In genomic region chr1:119140177-119141019, GRCh38 we compare ENCODE assay signal across 8 cellular contexts. TPM values are rescaled to one million over a fixed set of nuclear protein-coding genes. Genes with fewer than 3 reads are reported as not detected.
A peak's percentile ranks its signal among the peaks of the same experiment; 100 is the strongest.
DNase-seq lines count a peak whose midpoint lies in the region; ATAC-seq, FAIRE-seq and TF ChIP-seq lines count a peak whose summit lies in the region.

WARS2 (minus strand) TSS chr1:119140653; CDS start chr1:119140644, 9 bp downstream.

- DNase-seq in BE2C (peak; percentile 95), GM19239 (ENCODE audit: insufficient read length, low spot score) (peak; percentile 72), NCI-H510A treated with DMSO at 0.1 percent for 48 hours (lab: John Stamatoyannopoulos, UW) (peak; percentile 99), kidney glomerular epithelial cell (lab: John Stamatoyannopoulos, UW) (peak; percentile 96)
- DNase-seq in activated CD4-positive, alpha-beta T cell treated with anti-CD3 and anti-CD28 coated beads for 24 hours (ENCODE audit: low read depth in 2 of 2) = peak; percentile 78 to 88
- DNase-seq in stimulated activated CD4-positive, alpha-beta T cell treated with anti-CD3 and anti-CD28 coated beads, Interleukin-1b, Interleukin-23, amount 100 ng/mL, for 1 hour (ENCODE audit: low read depth in 2 of 2) = peak; percentile 77 to 80

- H3K27me3 ChIP-seq in BE2C = no peaks in the 10 kb centered on the region

- peak; percentile 90 for ATAC-seq in HG03442 (IDR thresholded peaks at IDR 0.05; ENCODE audit: unreplicated experiment)

- peak within 1 kb of the TSS; percentile 99 for H3K27ac ChIP-seq in cingulate gyrus (ENCODE audit: low read depth, low read length)

- no peaks in the 10 kb centered on the region; the same call in 1 of the 2 replicates for H3K36me3 ChIP-seq in BE2C

- TF ChIP-seq CTCF in BE2C (IDR thresholded peaks at IDR 0.05; ENCODE audit: low read depth, low read length) = no peak; the same call in 1 of the 2 replicates

- peak; percentile 86 for FAIRE-seq in GM19239 (lab: Jason Lieb, UNC)

- H3K9me3 ChIP-seq in BE2C = no peaks in the 10 kb centered on the region

- H3K4me3 ChIP-seq in BE2C (ENCODE audit: low read depth, low read length) = peak within 1 kb of the TSS; percentile 83

- no peaks in the 10 kb centered on the region for H3K4me1 ChIP-seq in BE2C

RNA-seq across cellular contexts. Expression of gene WARS2, which starts in this region (rescaled TPM):
- polyA plus RNA-seq in BE2C (2012; ENCODE audit: insufficient read depth, insufficient read length, low read depth) = 14.7 TPM

Comparison
In these comparisons a context has a peak if more than half of its experiments do, and no peak if none do; other contexts are left out.
1. Peak in every context shown above with its lines: DNase-seq, ATAC-seq, H3K4me3 ChIP-seq and H3K27ac ChIP-seq.